25 cellular contexts compared by ENCODE assay signal in the genomic region with DNA sequence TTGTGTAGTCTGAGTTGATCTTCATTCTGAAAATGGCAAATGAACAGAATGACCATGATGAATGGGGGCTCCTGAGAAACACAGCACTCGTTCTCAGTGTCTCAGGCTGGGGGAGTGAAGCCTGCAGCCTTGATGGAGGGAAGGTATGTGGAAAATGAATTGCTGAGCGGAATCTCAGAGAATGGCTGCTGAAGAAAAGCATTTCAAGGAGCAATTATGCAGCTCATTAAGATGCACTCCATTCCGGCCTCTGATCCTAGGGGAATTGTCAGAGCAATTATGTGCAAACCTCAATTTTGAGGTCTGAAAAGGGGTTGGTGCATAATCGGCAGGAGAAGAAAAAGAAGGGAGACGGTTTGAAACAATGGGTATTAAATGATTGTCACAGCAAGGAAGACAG.
DNase-seq lines count a peak whose midpoint lies in the region; ATAC-seq and TF ChIP-seq lines count a peak whose summit lies in the region.
"Had no signal": no experiment of that assay in that cellular context is flagged by ENCODE, and none has a peak within 500 bp of the region (broad histone marks: within the 10 kb centered on the region; RNA-seq: fewer than 3 reads in every experiment).

No MANE protein-coding gene starts in this region.

- DNase-seq in activated T-cell treated with anti-CD3 and anti-CD28 coated beads, Interleukin-2, amount 50 U/mL, for 72 hours = no peak
- DNase-seq in activated T-cell treated with anti-CD3 and anti-CD28 coated beads, Interleukin-2, amount 50 U/mL, for 1 hour = no peak
- DNase-seq in NT2/D1 (ENCODE audit: low read depth, low spot score) = peak; percentile 11
- DNase-seq in immature natural killer cell = no peak
- no peak for DNase-seq in type B pancreatic cell (ENCODE audit: extremely low spot score, unreplicated experiment)
- DNase-seq in SJCRH30 = no peak
- DNase-seq: activated CD4-positive, CD25-positive, alpha-beta regulatory T cell; activated CD8-positive, alpha-beta T cell treated with anti-CD3 and anti-CD28 coated beads, Interleukin-2, amount 10 ng/mL, durations not matched to agents 7 days and 5 days; activated naive CD4-positive, alpha-beta T cell treated with anti-CD3 and anti-CD28 coated beads for 36 hours; activated T-cell treated with anti-CD3 and anti-CD28 coated beads, Interleukin-2, amount 50 U/mL, for 24 hours; DMS 273 treated with DMSO at 0.1 percent for 48 hours; heart right ventricle; MG63; naive thymus-derived CD4-positive, alpha-beta T cell; NCI-H1694 treated with DMSO at 0.1 percent for 48 hours; posterior cingulate gyrus; sigmoid colon; stimulated activated CD4-positive, alpha-beta T cell treated with anti-CD3 and anti-CD28 coated beads, Interleukin-15, amount 100 ng/mL, for 24 hours; T1000 had no signal

- H3K4me3 Mint-ChIP-seq in activated T-cell treated with anti-CD3 and anti-CD28 coated beads, Interleukin-2, amount 50 U/mL, for 72 hours = no peak overlapping the region
- H3K4me3 Mint-ChIP-seq in immature natural killer cell (no peak overlapping the region), type B pancreatic cell (peak overlapping the region; percentile 21)
- H3K4me3 Mint-ChIP-seq: activated CD8-positive, alpha-beta T cell treated with anti-CD3 and anti-CD28 coated beads, Interleukin-2, amount 10 ng/mL, durations not matched to agents 7 days and 5 days; activated naive CD4-positive, alpha-beta T cell treated with anti-CD3 and anti-CD28 coated beads for 36 hours; activated T-cell treated with anti-CD3 and anti-CD28 coated beads, Interleukin-2, amount 50 U/mL, for 24 hours; dendritic cell treated with granulocyte-macrophage colony-stimulating factor and Interleukin-4, amounts not matched to agents 40 ng/mL and 50 ng/mL, for 4 days; naive thymus-derived CD4-positive, alpha-beta T cell had no signal

- peaks cover 11% of the 10 kb centered on the region for H3K4me1 Mint-ChIP-seq in activated T-cell treated with anti-CD3 and anti-CD28 coated beads, Interleukin-2, amount 50 U/mL, for 72 hours (ENCODE audit: low read depth)
- H3K4me1 Mint-ChIP-seq in immature natural killer cell (peaks cover 89 to 98% of the 10 kb centered on the region in 2 donors), type B pancreatic cell (ENCODE audit: unreplicated experiment) (peaks cover 37% of the 10 kb centered on the region)

- no peak for ATAC-seq in activated T-cell treated with anti-CD3 and anti-CD28 coated beads, Interleukin-2, amount 50 U/mL, for 72 hours (replicated peaks in 1 of 2)
- ATAC-seq in GM18907 (IDR thresholded peaks at IDR 0.05; ENCODE audit: unreplicated experiment) = no peak
- ATAC-seq in HG03378 (IDR thresholded peaks at IDR 0.05; ENCODE audit: unreplicated experiment) = no peak
- ATAC-seq: A549; activated CD8-positive, alpha-beta T cell treated with anti-CD3 and anti-CD28 coated beads, Interleukin-2, amount 10 ng/mL, durations not matched to agents 7 days and 5 days; heart right ventricle; K562; naive thymus-derived CD4-positive, alpha-beta T cell had no signal

- H3K9me3 ChIP-seq in NT2/D1 (ENCODE audit: insufficient read depth, low read length) (no peaks in the 10 kb centered on the region), SJCRH30 (replicated peaks) (no peaks in the 10 kb centered on the region)
- H3K9me3 ChIP-seq: A549, BLaER1, heart right ventricle, MG63, sigmoid colon had no signal

- H3K27ac Mint-ChIP-seq in activated T-cell treated with anti-CD3 and anti-CD28 coated beads, Interleukin-2, amount 50 U/mL, for 72 hours = peak overlapping the region; percentile 6
- H3K27ac Mint-ChIP-seq in immature natural killer cell (peak overlapping the region in 5 of 6 donors; percentile 18 to 71 (median 35)), type B pancreatic cell (no peak overlapping the region)
- H3K27ac Mint-ChIP-seq: activated CD8-positive, alpha-beta T cell treated with anti-CD3 and anti-CD28 coated beads, Interleukin-2, amount 10 ng/mL, durations not matched to agents 7 days and 5 days; activated naive CD4-positive, alpha-beta T cell treated with anti-CD3 and anti-CD28 coated beads for 36 hours; activated T-cell treated with anti-CD3 and anti-CD28 coated beads, Interleukin-2, amount 50 U/mL, for 24 hours; dendritic cell treated with granulocyte-macrophage colony-stimulating factor and Interleukin-4, amounts not matched to agents 40 ng/mL and 50 ng/mL, for 4 days had no signal

- no peaks in the 10 kb centered on the region for H3K9me3 Mint-ChIP-seq in activated T-cell treated with anti-CD3 and anti-CD28 coated beads, Interleukin-2, amount 50 U/mL, for 72 hours
- H3K9me3 Mint-ChIP-seq in immature natural killer cell (no peaks in the 10 kb centered on the region), type B pancreatic cell (no peaks in the 10 kb centered on the region)
- H3K9me3 Mint-ChIP-seq: activated naive CD4-positive, alpha-beta T cell treated with anti-CD3 and anti-CD28 coated beads for 36 hours; activated T-cell treated with anti-CD3 and anti-CD28 coated beads, Interleukin-2, amount 50 U/mL, for 24 hours; dendritic cell treated with granulocyte-macrophage colony-stimulating factor and Interleukin-4, amounts not matched to agents 40 ng/mL and 50 ng/mL, for 4 days; naive thymus-derived CD4-positive, alpha-beta T cell had no signal

- peaks cover 5% of the 10 kb centered on the region for H3K4me1 ChIP-seq in NT2/D1 (ENCODE audit: insufficient read depth, insufficient read length)
- H3K4me1 ChIP-seq in SJCRH30 = peaks cover 53% of the 10 kb centered on the region

- H3K27me3 ChIP-seq in NT2/D1 (ENCODE audit: insufficient read depth, insufficient read length) (no peaks in the 10 kb centered on the region), SJCRH30 (no peaks in the 10 kb centered on the region)
- H3K27me3 ChIP-seq: BLaER1, heart right ventricle, MG63, sigmoid colon had no signal

- H3K9ac ChIP-seq in NT2/D1 (ENCODE audit: insufficient read length, low read depth) = no peak overlapping the region
- H3K9ac ChIP-seq: BLaER1 had no signal

- no peak overlapping the region for H3K4me3 ChIP-seq in NT2/D1 (ENCODE audit: insufficient read length, low read depth)
- H3K4me3 ChIP-seq in SJCRH30 = no peak overlapping the region
- H3K4me3 ChIP-seq: A549, BLaER1, heart right ventricle, K562, MG63, sigmoid colon had no signal

- H3K27me3 Mint-ChIP-seq in activated T-cell treated with anti-CD3 and anti-CD28 coated beads, Interleukin-2, amount 50 U/mL, for 72 hours (ENCODE audit: low read depth) = no peaks in the 10 kb centered on the region
- H3K27me3 Mint-ChIP-seq in immature natural killer cell (ENCODE audit: low read depth in 3 of 3) (peaks cover 2 to 7% (median 5%) of the 10 kb centered on the region in 3 donors), type B pancreatic cell (peaks cover 7% of the 10 kb centered on the region)
- H3K27me3 Mint-ChIP-seq: activated T-cell treated with anti-CD3 and anti-CD28 coated beads, Interleukin-2, amount 50 U/mL, for 24 hours; dendritic cell treated with granulocyte-macrophage colony-stimulating factor and Interleukin-4, amounts not matched to agents 40 ng/mL and 50 ng/mL, for 4 days; naive thymus-derived CD4-positive, alpha-beta T cell had no signal

- H3K36me3 Mint-ChIP-seq in activated T-cell treated with anti-CD3 and anti-CD28 coated beads, Interleukin-2, amount 50 U/mL, for 72 hours (ENCODE audit: insufficient read depth in 2 of 2) = no peaks in the 10 kb centered on the region
- H3K36me3 Mint-ChIP-seq in immature natural killer cell = peaks cover 0 to 3% (median 0%) of the 10 kb centered on the region in 3 donors
- no peaks in the 10 kb centered on the region for H3K36me3 Mint-ChIP-seq in type B pancreatic cell

- TF ChIP-seq CTCF in type B pancreatic cell (conservative IDR thresholded peaks at IDR 0.05) = no peak

- no peaks in the 10 kb centered on the region for H3K36me3 ChIP-seq in NT2/D1 (ENCODE audit: insufficient read depth, insufficient read length, low read length)
- H3K36me3 ChIP-seq in SJCRH30 = no peaks in the 10 kb centered on the region
- H3K36me3 ChIP-seq: heart right ventricle, MG63, sigmoid colon had no signal

- H3K27ac ChIP-seq in SJCRH30 = no peak overlapping the region
- H3K27ac ChIP-seq: A549, BLaER1, heart right ventricle, sigmoid colon had no signal
